In genomic region chr16:648071-648785, GRCh38 we compare ENCODE assay signal across 6 cellular contexts. TPM values are rescaled to one million over a fixed set of nuclear protein-coding genes. Genes with fewer than 3 reads are reported as not detected.
DNase-seq lines count a peak whose midpoint lies in the region; ATAC-seq and TF ChIP-seq lines count a peak whose summit lies in the region.

No MANE protein-coding gene starts in this region.

- H3K27ac Mint-ChIP-seq in naive thymus-derived CD8-positive, alpha-beta T cell = peak overlapping the region in 8 of 10 donors; percentile 10 to 93 (median 83)

- peak; percentile 61 for DNase-seq in NCI-H2196 treated with DMSO at 0.1 percent for 48 hours (lab: John Stamatoyannopoulos, UW; ENCODE audit: unreplicated experiment)
- DNase-seq in astrocyte of the spinal cord (ENCODE audit: low read depth, low spot score) = no peak
- DNase-seq in naive thymus-derived CD8-positive, alpha-beta T cell = peak in 1 of 10 donors; percentile 24

- POLR2A ChIA-PET in naive thymus-derived CD8-positive, alpha-beta T cell (lab: Charles Lee) = interaction anchor here (1.2 to 3.2 kb wide), 6 partner anchors 10 to 60 kb away, joined by 3 to 25 read pairs (median 6); partner anchors contain the start of genes METTL26, RHBDL1 and RHOT2

- no peaks in the 10 kb centered on the region for H3K36me3 Mint-ChIP-seq in naive thymus-derived CD8-positive, alpha-beta T cell

- no peaks in the 10 kb centered on the region for H3K9me3 Mint-ChIP-seq in naive thymus-derived CD8-positive, alpha-beta T cell

- H3K4me3 ChIP-seq in GM08714 (ENCODE audit: low read length) = peak overlapping the region; percentile 75; the same call in 1 of the 2 replicates
- peak overlapping the region; percentile 61 for H3K4me3 ChIP-seq in astrocyte of the spinal cord (ENCODE audit: low read depth, low read length)

- in situ Hi-C loops in astrocyte of the spinal cord (cut with HindIII; ENCODE audit: low sequenced_read_pairs) = no loop called here

- TF ChIP-seq CTCF in astrocyte of the spinal cord (IDR thresholded peaks at IDR 0.05; ENCODE audit: low read depth, low read length) = peak; percentile 55

- peak overlapping the region; percentile 68 to 85 (median 75) for H3K4me3 Mint-ChIP-seq in naive thymus-derived CD8-positive, alpha-beta T cell

- peaks cover 10 to 32% (median 20%) of the 10 kb centered on the region in 4 donors for H3K4me1 Mint-ChIP-seq in naive thymus-derived CD8-positive, alpha-beta T cell

- ATAC-seq in naive thymus-derived CD8-positive, alpha-beta T cell = no peak
- no peak for ATAC-seq in HG03342 (IDR thresholded peaks at IDR 0.05; ENCODE audit: unreplicated experiment)
- ATAC-seq in GM18909 (IDR thresholded peaks at IDR 0.05; ENCODE audit: poor library complexity, unreplicated experiment) = no peak

- H3K27me3 Mint-ChIP-seq in naive thymus-derived CD8-positive, alpha-beta T cell = no peaks in the 10 kb centered on the region

RNA-seq across cellular contexts. Expression of gene WDR90, which starts 0.9 kb away (rescaled TPM):
- 10 to 100 TPM; 17.8 to 19.2 TPM for total RNA-seq in naive thymus-derived CD8-positive, alpha-beta T cell
- 1 to 10 TPM in 2 of 3 donors, under 1 TPM in 1; 0.27 to 2.5 (median 1.5) TPM for polyA plus RNA-seq in naive thymus-derived CD8-positive, alpha-beta T cell

RNA-seq across cellular contexts. Expression of gene MCRIP2, which starts 6.6 kb away (rescaled TPM):
- 10 to 100 TPM; 31.9 to 32.2 TPM for total RNA-seq in naive thymus-derived CD8-positive, alpha-beta T cell
- polyA plus RNA-seq in naive thymus-derived CD8-positive, alpha-beta T cell = 10 to 100 TPM; 28.1 to 36.6 (median 35.5) TPM

RNA-seq across cellular contexts. Expression of gene METTL26, which starts 12.1 kb away (rescaled TPM):
- total RNA-seq in naive thymus-derived CD8-positive, alpha-beta T cell = 10 to 100 TPM; 69.2 to 72.6 TPM
- polyA plus RNA-seq in naive thymus-derived CD8-positive, alpha-beta T cell = 10 to 100 TPM; 88.4 to 98.4 (median 89.8) TPM

RNA-seq across cellular contexts. Expression of gene WFIKKN1, which starts 17.4 kb away (rescaled TPM):
- total RNA-seq in naive thymus-derived CD8-positive, alpha-beta T cell = under 1 TPM; 0.47 to 0.57 TPM
- polyA plus RNA-seq in naive thymus-derived CD8-positive, alpha-beta T cell = under 1 TPM in 1 of 3 donors, not detected in 2; 0.07 TPM

RNA-seq across cellular contexts. Expression of gene RHOT2, which starts 19.7 kb away (rescaled TPM):
- 100 to 1,000 TPM; 220 TPM for total RNA-seq in naive thymus-derived CD8-positive, alpha-beta T cell
- polyA plus RNA-seq in naive thymus-derived CD8-positive, alpha-beta T cell = 10 to 100 TPM; 25.1 to 44.8 (median 31.8) TPM
